9 cellular contexts compared by ENCODE assay signal in the genomic region with DNA sequence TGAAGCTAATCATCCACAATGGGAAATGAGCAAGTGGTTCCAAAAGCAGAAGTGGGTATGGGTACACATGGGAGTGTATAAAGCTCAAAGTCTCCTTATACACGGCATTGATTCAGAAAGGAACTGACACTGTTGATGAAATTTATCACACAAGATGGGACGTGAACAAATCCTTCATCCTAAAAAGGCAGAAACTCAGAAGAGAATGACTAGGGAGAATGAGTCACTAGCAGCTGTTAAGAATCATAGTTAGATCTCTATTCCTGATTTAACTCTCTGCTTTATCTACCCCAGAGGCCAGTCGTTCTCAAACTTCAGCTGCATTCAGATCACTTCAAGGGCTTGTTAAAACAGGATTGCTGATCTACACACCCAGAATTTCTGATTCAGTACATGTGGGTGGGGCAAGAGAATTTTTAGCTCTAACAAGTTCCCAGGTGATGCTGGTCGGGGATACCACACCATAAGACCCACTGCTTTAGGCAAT.
DNase-seq lines count a peak whose midpoint lies in the region; ATAC-seq and TF ChIP-seq lines count a peak whose summit lies in the region.
"Had no signal": no experiment of that assay in that cellular context is flagged by ENCODE, and none has a peak within 500 bp of the region (broad histone marks: within the 10 kb centered on the region; RNA-seq: fewer than 3 reads in every experiment).

No MANE protein-coding gene starts in this region.

- peaks cover 0 to 6% of the 10 kb centered on the region in 2 donors for H3K9me3 Mint-ChIP-seq in activated naive CD4-positive, alpha-beta T cell treated with anti-CD3 and anti-CD28 coated beads, Interleukin-2, amount 50 U/mL, for 72 hours
- no peaks in the 10 kb centered on the region for H3K9me3 Mint-ChIP-seq in T-helper 2 cell treated with Interferon-gamma antibody and Interleukin-4, amounts not matched to agents 5 μg/mL and 100 μg/mL, for 36 hours
- no peaks in the 10 kb centered on the region for H3K9me3 Mint-ChIP-seq in type B pancreatic cell
- no peaks in the 10 kb centered on the region for H3K9me3 Mint-ChIP-seq in activated CD8-positive, alpha-beta T cell treated with anti-CD3 and anti-CD28 coated beads for 36 hours

- H2BK120ac ChIP-seq in mesendoderm (ENCODE audit: low read depth, low read length): no peak overlapping the region

- POLR2A ChIA-PET in activated CD8-positive, alpha-beta T cell treated with anti-CD3 and anti-CD28 coated beads for 36 hours (lab: Charles Lee): no interaction called here

- H3K79me1 ChIP-seq in mesendoderm (ENCODE audit: low read length): no peaks in the 10 kb centered on the region

- no peak overlapping the region for H3K27ac ChIP-seq in mesendoderm (ENCODE audit: low read depth, low read length)
- H3K27ac ChIP-seq: neutrophil had no signal

- H3K4me1 ChIP-seq in mesendoderm (ENCODE audit: control insufficient read depth, low read depth, low read length): no peaks in the 10 kb centered on the region

- H3K27ac Mint-ChIP-seq in activated naive CD4-positive, alpha-beta T cell treated with anti-CD3 and anti-CD28 coated beads, Interleukin-2, amount 50 U/mL, for 72 hours: peak overlapping the region in 1 of 2 donors; percentile 70
- no peak overlapping the region for H3K27ac Mint-ChIP-seq in T-helper 2 cell treated with Interferon-gamma antibody and Interleukin-4, amounts not matched to agents 5 μg/mL and 100 μg/mL, for 36 hours
- peak overlapping the region; percentile 73 for H3K27ac Mint-ChIP-seq in type B pancreatic cell
- no peak overlapping the region for H3K27ac Mint-ChIP-seq in activated CD8-positive, alpha-beta T cell treated with anti-CD3 and anti-CD28 coated beads for 36 hours

- H3K56ac ChIP-seq in mesendoderm (ENCODE audit: low read length): no peak overlapping the region

- no peak overlapping the region for H3K4me3 ChIP-seq in mesendoderm (ENCODE audit: low read length)

- H3K4ac ChIP-seq in mesendoderm (ENCODE audit: low read depth, low read length): no peak overlapping the region

- H4K8ac ChIP-seq in mesendoderm (ENCODE audit: low read depth, low read length): no peak overlapping the region

- CTCF ChIA-PET in activated CD8-positive, alpha-beta T cell treated with anti-CD3 and anti-CD28 coated beads for 36 hours (lab: Charles Lee): interaction anchor here (0.5 to 1.2 kb wide), 3 partner anchors 8 to 91 kb away, joined by 3 read pairs; no protein-coding TSS in a partner anchor

- no peak overlapping the region for H3K18ac ChIP-seq in mesendoderm (ENCODE audit: low read length)

- intact Hi-C loops in activated CD8-positive, alpha-beta T cell treated with anti-CD3 and anti-CD28 coated beads for 36 hours (cut with micrococcal nuclease): no loop called here

- H2AK5ac ChIP-seq in mesendoderm (ENCODE audit: low read length): no peak overlapping the region

- no peak overlapping the region for H3K23ac ChIP-seq in mesendoderm (ENCODE audit: low read length)

- DNase-seq in activated naive CD4-positive, alpha-beta T cell treated with anti-CD3 and anti-CD28 coated beads, Interleukin-2, amount 50 U/mL, for 72 hours (ENCODE audit: low spot score in 2 of 2): peak in 1 of 2 donors; percentile 34
- DNase-seq in activated naive CD4-positive, alpha-beta T cell treated with Interleukin-2 at 50 U/mL for 16 hours: no peak
- DNase-seq in T-helper 2 cell treated with Interferon-gamma antibody and Interleukin-4, amounts not matched to agents 5 μg/mL and 100 μg/mL, for 36 hours (ENCODE audit: low spot score): peak; percentile 11
- peak; percentile 24 for DNase-seq in inferior parietal cortex (ENCODE audit: extremely low spot score)
- DNase-seq in type B pancreatic cell (ENCODE audit: extremely low spot score, unreplicated experiment): no peak
- no peak for DNase-seq in GM19240 (ENCODE audit: insufficient read length, low spot score)
- no peak for DNase-seq in mesendoderm
- DNase-seq in activated CD8-positive, alpha-beta T cell treated with anti-CD3 and anti-CD28 coated beads for 36 hours: no peak

- H3K36me3 ChIP-seq in mesendoderm (ENCODE audit: control insufficient read depth, insufficient read depth, low read length): no peaks in the 10 kb centered on the region
- H3K36me3 ChIP-seq: neutrophil had no signal

- peaks cover 3% of the 10 kb centered on the region for H3K4me1 Mint-ChIP-seq in T-helper 2 cell treated with Interferon-gamma antibody and Interleukin-4, amounts not matched to agents 5 μg/mL and 100 μg/mL, for 36 hours (ENCODE audit: low read depth)
- peaks cover 28% of the 10 kb centered on the region for H3K4me1 Mint-ChIP-seq in type B pancreatic cell (ENCODE audit: unreplicated experiment)
- H3K4me1 Mint-ChIP-seq in activated CD8-positive, alpha-beta T cell treated with anti-CD3 and anti-CD28 coated beads for 36 hours (ENCODE audit: low read depth): no peaks in the 10 kb centered on the region

- WGBS in mesendoderm (ENCODE audit: extremely low coverage, insufficient coverage, low lambda C conversion rate): no CpG with 5 or more reads among the region's 4 CpGs

- no peak overlapping the region for H3K4me2 ChIP-seq in mesendoderm (ENCODE audit: low read length)

- no peak overlapping the region for H2BK5ac ChIP-seq in mesendoderm (ENCODE audit: low read length)

- no peak overlapping the region for H3K9ac ChIP-seq in mesendoderm (ENCODE audit: low read length)

- H2BK15ac ChIP-seq in mesendoderm (replicated peaks; ENCODE audit: low read depth): no peak overlapping the region

- H3K36me3 Mint-ChIP-seq in activated naive CD4-positive, alpha-beta T cell treated with anti-CD3 and anti-CD28 coated beads, Interleukin-2, amount 50 U/mL, for 72 hours: peaks cover 0 to 17% of the 10 kb centered on the region in 2 donors
- H3K36me3 Mint-ChIP-seq in T-helper 2 cell treated with Interferon-gamma antibody and Interleukin-4, amounts not matched to agents 5 μg/mL and 100 μg/mL, for 36 hours (ENCODE audit: low read depth): no peaks in the 10 kb centered on the region
- no peaks in the 10 kb centered on the region for H3K36me3 Mint-ChIP-seq in type B pancreatic cell
- no peaks in the 10 kb centered on the region for H3K36me3 Mint-ChIP-seq in activated CD8-positive, alpha-beta T cell treated with anti-CD3 and anti-CD28 coated beads for 36 hours (ENCODE audit: low read depth)

- TF ChIP-seq CTCF in type B pancreatic cell (conservative IDR thresholded peaks at IDR 0.05): no peak
- no peak for TF ChIP-seq CTCF in activated CD8-positive, alpha-beta T cell treated with anti-CD3 and anti-CD28 coated beads for 36 hours (IDR thresholded peaks at IDR 0.05)

- ATAC-seq in activated naive CD4-positive, alpha-beta T cell treated with anti-CD3 and anti-CD28 coated beads, Interleukin-2, amount 50 U/mL, for 72 hours: peak; percentile 92 to 95
- no peak for ATAC-seq in activated CD8-positive, alpha-beta T cell treated with anti-CD3 and anti-CD28 coated beads for 36 hours

- no peak overlapping the region for H3K4me3 Mint-ChIP-seq in T-helper 2 cell treated with Interferon-gamma antibody and Interleukin-4, amounts not matched to agents 5 μg/mL and 100 μg/mL, for 36 hours
- peak overlapping the region; percentile 8 for H3K4me3 Mint-ChIP-seq in type B pancreatic cell
- no peak overlapping the region for H3K4me3 Mint-ChIP-seq in activated CD8-positive, alpha-beta T cell treated with anti-CD3 and anti-CD28 coated beads for 36 hours

- no peaks in the 10 kb centered on the region for H3K79me2 ChIP-seq in mesendoderm (ENCODE audit: control insufficient read depth, insufficient read depth, low read length)

- no peaks in the 10 kb centered on the region for H3K27me3 ChIP-seq in mesendoderm (ENCODE audit: insufficient read depth, low read length, poor library complexity)
- H3K27me3 ChIP-seq: neutrophil had no signal

- no peaks in the 10 kb centered on the region for H3K27me3 Mint-ChIP-seq in T-helper 2 cell treated with Interferon-gamma antibody and Interleukin-4, amounts not matched to agents 5 μg/mL and 100 μg/mL, for 36 hours (ENCODE audit: low read depth)
- H3K27me3 Mint-ChIP-seq in type B pancreatic cell: no peaks in the 10 kb centered on the region
- no peaks in the 10 kb centered on the region for H3K27me3 Mint-ChIP-seq in activated CD8-positive, alpha-beta T cell treated with anti-CD3 and anti-CD28 coated beads for 36 hours

- H4K5ac ChIP-seq in mesendoderm (ENCODE audit: low read length): no peak overlapping the region

Comparison
In these comparisons a context has a peak if more than half of its experiments do, and no peak if none do; other contexts are left out.
1. DNase-seq: peak in T-helper 2 cell treated with Interferon-gamma antibody and Interleukin-4, amounts not matched to agents 5 μg/mL and 100 μg/mL, for 36 hours (single experiment) and inferior parietal cortex (single experiment); none in activated naive CD4-positive, alpha-beta T cell treated with Interleukin-2 at 50 U/mL for 16 hours (single experiment), type B pancreatic cell (single experiment), GM19240 (single experiment), mesendoderm (single experiment) and activated CD8-positive, alpha-beta T cell treated with anti-CD3 and anti-CD28 coated beads for 36 hours (single experiment).